Comparison of ENCODE assay signal across 34 cellular contexts in the genomic region with DNA sequence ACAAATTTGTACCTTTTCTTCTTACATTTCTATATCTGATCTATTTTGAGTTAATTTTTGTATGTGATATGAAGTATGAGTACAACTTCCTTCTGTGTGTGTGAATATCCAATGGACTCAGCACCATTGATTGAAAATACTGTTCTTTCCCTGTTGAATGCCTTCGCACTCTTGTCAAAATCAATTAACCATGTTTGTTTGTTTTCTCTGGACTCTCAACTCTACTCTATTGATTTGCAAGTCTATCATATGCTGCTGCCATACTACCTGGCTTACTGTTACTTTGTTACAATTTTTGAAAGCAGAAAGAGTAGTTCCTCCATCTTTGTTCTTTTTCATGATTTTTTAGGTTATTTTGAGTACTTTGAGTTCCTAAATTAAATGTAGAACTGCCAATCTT.
A peak's percentile ranks its signal among the peaks of the same experiment; 100 is the strongest.
DNase-seq lines count a peak whose midpoint lies in the region; ATAC-seq, FAIRE-seq and TF ChIP-seq lines count a peak whose summit lies in the region.
"Had no signal": no experiment of that assay in that cellular context is flagged by ENCODE, and none has a peak within 500 bp of the region (broad histone marks: within the 10 kb centered on the region; RNA-seq: fewer than 3 reads in every experiment).

No MANE protein-coding gene starts in this region.

- H3K4me1 Mint-ChIP-seq in endothelial cell (ENCODE audit: unreplicated experiment) = no peaks in the 10 kb centered on the region
- H3K4me1 Mint-ChIP-seq: B cell; CD14-positive monocyte; CD4-positive, alpha-beta memory T cell; CD4-positive, CD25-positive, alpha-beta regulatory T cell; CD8-positive, alpha-beta memory T cell had no signal

- in situ Hi-C loops in HepG2 (cut with HindIII; ENCODE audit: extremely low pct_ligation_motif_present, low pct_unique_long_range_greater_than_20kb) = no loop called here

- BruUV-seq in HepG2 (replicated peaks; lab: Mats Ljungman, UMichigan) (no TSS peak), PC-3 (replicated peaks; lab: Mats Ljungman, UMichigan) (no TSS peak)

- H3K9me3 Mint-ChIP-seq in endothelial cell (ENCODE audit: unreplicated experiment) = no peaks in the 10 kb centered on the region

- TF ChIP-seq RAD21 in HepG2 (CRISPR knock-in tag; IDR thresholded peaks at IDR 0.05) (no peak), liver (IDR thresholded peaks at IDR 0.05) (no peak)

- H3K4me3 ChIP-seq in HepG2 (replicated peaks in 1 of 3; ENCODE audit: insufficient read depth in 1 of 3, low read depth in 2 of 3, low read length in 3 of 3) (no peak overlapping the region), liver (ENCODE audit: low read depth in 1 of 3, low read length in 3 of 3) (no peak overlapping the region), right lobe of liver (no peak overlapping the region), PC-3 (ENCODE audit: low read length) (no peak overlapping the region)
- H3K4me3 ChIP-seq: A549; BLaER1; BLaER1 treated with 17β-estradiol and CSF1 and Interleukin-3, amounts not matched to agents 10 nM and 100 nM had no signal

- TF ChIP-seq POLR2A in HepG2 (IDR thresholded peaks at IDR 0.05; ENCODE audit: insufficient read depth in 1 of 2, low read depth in 2 of 2, low read length in 2 of 2) (no peak), right lobe of liver (IDR thresholded peaks at IDR 0.05) (no peak)

- H3K4me1 ChIP-seq in HepG2 (ENCODE audit: insufficient read depth, low read length) (no peaks in the 10 kb centered on the region), liver (ENCODE audit: control insufficient read depth in 4 of 4, insufficient read depth in 4 of 4, low read length in 3 of 4) (no peaks in the 10 kb centered on the region), right lobe of liver (no peaks in the 10 kb centered on the region), PC-3 (ENCODE audit: insufficient read depth, low read length) (no peaks in the 10 kb centered on the region)
- H3K4me1 ChIP-seq: A549, BE2C, BLaER1, Caco-2 had no signal

- no peak overlapping the region for H3K27ac Mint-ChIP-seq in endothelial cell (ENCODE audit: unreplicated experiment)
- H3K27ac Mint-ChIP-seq: B cell; CD14-positive monocyte; CD4-positive, alpha-beta memory T cell; CD4-positive, alpha-beta T cell; CD4-positive, CD25-positive, alpha-beta regulatory T cell; CD8-positive, alpha-beta memory T cell; CD8-positive, alpha-beta T cell had no signal

- DNase-seq in HepG2 (ENCODE audit: low spot score) = no peak
- DNase-seq in right lobe of liver = no peak
- DNase-seq in endothelial cell (ENCODE audit: low spot score) = no peak
- no peak for DNase-seq in PC-3
- DNase-seq: 8988T; ACHN; AML-193; BE2C; C1 segment of cervical spinal cord; Caco-2; Calu3; CD4-positive, alpha-beta memory T cell; CD4-positive, alpha-beta T cell; CD4-positive, CD25-positive, alpha-beta regulatory T cell; CD8-positive, alpha-beta memory T cell; CD8-positive, alpha-beta T cell; COR-L47; DMS 273 treated with DMSO at 0.1 percent for 48 hours; DMS153; DMS53; DMS79; DMS79 treated with DMSO at 0.1 percent for 48 hours; DND-41; EL had no signal

- H2AFZ ChIP-seq in HepG2 (ENCODE audit: low read length) (no peak overlapping the region), PC-3 (ENCODE audit: low read length) (no peak overlapping the region)

- TF ChIP-seq EP300 in HepG2 (IDR thresholded peaks at IDR 0.05; ENCODE audit: low read depth in 2 of 2, low read length in 2 of 2) (no peak), HepG2 (CRISPR knock-in tag; IDR thresholded peaks at IDR 0.05; ENCODE audit: borderline replicate concordance) (no peak)

- intact Hi-C loops in HepG2 (cut with micrococcal nuclease; ENCODE audit: unreplicated experiment) (no loop called here), right lobe of liver (cut with DNase I) (no loop called here), PC-3 (cut with micrococcal nuclease) (no loop called here)

- H3K27me3 ChIP-seq in HepG2 (ENCODE audit: control insufficient read depth in 1 of 2, insufficient read depth in 2 of 2, low read length in 2 of 2) = no peaks in the 10 kb centered on the region
- H3K27me3 ChIP-seq in liver (ENCODE audit: control insufficient read depth in 4 of 4, insufficient read depth in 4 of 4, low read length in 3 of 4) = no peaks in the 10 kb centered on the region
- H3K27me3 ChIP-seq in right lobe of liver = no peaks in the 10 kb centered on the region
- H3K27me3 ChIP-seq in PC-3 (ENCODE audit: low read length) = no peaks in the 10 kb centered on the region
- H3K27me3 ChIP-seq: BE2C; BLaER1; BLaER1 treated with 17β-estradiol and CSF1 and Interleukin-3, amounts not matched to agents 10 nM and 100 nM had no signal

- CTCF ChIA-PET in HepG2 (lab: Yijun Ruan, JAX; ENCODE audit: low intra/inter-chr PET ratio, low total read pairs) = no interaction called here
- CTCF ChIA-PET in PC-3 (lab: Charles Lee) = no interaction called here

- TF ChIP-seq CTCF in HepG2 (CRISPR knock-in tag; IDR thresholded peaks at IDR 0.05) (no peak), liver (IDR thresholded peaks at IDR 0.05; ENCODE audit: low read depth, low read length, missing input control) (no peak), right lobe of liver (IDR thresholded peaks at IDR 0.05) (no peak), endothelial cell (IDR thresholded peaks at IDR 0.05; ENCODE audit: unreplicated experiment) (no peak), PC-3 (conservative IDR thresholded peaks at IDR 0.05; ENCODE audit: low read depth, low read length) (no peak)

- H4K20me1 ChIP-seq in HepG2 (ENCODE audit: insufficient read depth, low read length) (no peaks in the 10 kb centered on the region), PC-3 (ENCODE audit: low read length) (no peaks in the 10 kb centered on the region)
- H4K20me1 ChIP-seq: BLaER1; BLaER1 treated with 17β-estradiol and CSF1 and Interleukin-3, amounts not matched to agents 10 nM and 100 nM had no signal

- FAIRE-seq in HepG2 (lab: Jason Lieb, UNC) = no peak
- FAIRE-seq: A549, D721Med had no signal

- H3K9me3 ChIP-seq in HepG2 (ENCODE audit: low read length) (no peaks in the 10 kb centered on the region), liver (ENCODE audit: control insufficient read depth in 4 of 4, low read length in 3 of 4) (no peaks in the 10 kb centered on the region), right lobe of liver (no peaks in the 10 kb centered on the region), PC-3 (ENCODE audit: low read length) (no peaks in the 10 kb centered on the region)
- H3K9me3 ChIP-seq: A549; BE2C; BLaER1; BLaER1 treated with 17β-estradiol and CSF1 and Interleukin-3, amounts not matched to agents 10 nM and 100 nM had no signal

- 21% methylated on average over 1 of the region's 1 CpG for WGBS in HepG2 (ENCODE audit: low lambda C conversion rate)
- WGBS in liver = 42% methylated on average over 1 of the region's 1 CpG
- WGBS in right lobe of liver (ENCODE audit: insufficient coverage, low coverage, low lambda C conversion rate, missing lambda C conversion rate) = 28% methylated on average over 1 of the region's 1 CpG

- H3K27ac ChIP-seq in HepG2 (ENCODE audit: extremely low read length, insufficient read depth, low read length) (no peak overlapping the region), liver (ENCODE audit: low read depth in 1 of 2, low read length in 2 of 2) (no peak overlapping the region), right lobe of liver (no peak overlapping the region), PC-3 (ENCODE audit: low read length) (no peak overlapping the region)
- H3K27ac ChIP-seq: 22Rv1; A549; BLaER1; BLaER1 treated with 17β-estradiol and CSF1 and Interleukin-3, amounts not matched to agents 10 nM and 100 nM; C4-2B had no signal

- H3K79me2 ChIP-seq in HepG2 (ENCODE audit: insufficient read depth, low read length) (no peaks in the 10 kb centered on the region), PC-3 (ENCODE audit: low read length) (no peaks in the 10 kb centered on the region)

- peak; percentile 82 for ATAC-seq in HepG2
- ATAC-seq in right lobe of liver = peak in 3 of 4 donors; percentile 31 to 85 (median 62)
- no peak for ATAC-seq in PC-3
- ATAC-seq in HG02870 (IDR thresholded peaks at IDR 0.05; ENCODE audit: unreplicated experiment) = no peak
- ATAC-seq: A549; CD8-positive, alpha-beta T cell had no signal

- H3K4me2 ChIP-seq in HepG2 (ENCODE audit: low read depth, low read length) = no peak overlapping the region
- no peak overlapping the region for H3K4me2 ChIP-seq in PC-3 (ENCODE audit: low read length)
- H3K4me2 ChIP-seq: A549; BLaER1; BLaER1 treated with 17β-estradiol and CSF1 and Interleukin-3, amounts not matched to agents 10 nM and 100 nM had no signal

- no peaks in the 10 kb centered on the region for H3F3A ChIP-seq in PC-3 (ENCODE audit: low read length, unreplicated experiment)

- POLR2A ChIA-PET in HepG2 (lab: Yijun Ruan, JAX) (no interaction called here), PC-3 (lab: Charles Lee; ENCODE audit: unreplicated experiment) (no interaction called here)

- H3K9me2 ChIP-seq in PC-3 (replicated peaks; ENCODE audit: low read length) = no peaks in the 10 kb centered on the region

- H3K9ac ChIP-seq in HepG2 (ENCODE audit: insufficient read depth, low read depth, low read length) (no peak overlapping the region), liver (ENCODE audit: low read depth in 1 of 2, low read length in 2 of 2) (no peak overlapping the region), PC-3 (ENCODE audit: low read length) (no peak overlapping the region)
- H3K9ac ChIP-seq: BLaER1; BLaER1 treated with 17β-estradiol and CSF1 and Interleukin-3, amounts not matched to agents 10 nM and 100 nM had no signal

- no peaks in the 10 kb centered on the region for H3K27me3 Mint-ChIP-seq in endothelial cell (ENCODE audit: unreplicated experiment)
- H3K27me3 Mint-ChIP-seq: B cell; CD4-positive, alpha-beta memory T cell; CD4-positive, alpha-beta T cell; CD4-positive, CD25-positive, alpha-beta regulatory T cell; CD8-positive, alpha-beta memory T cell had no signal

- H3K36me3 ChIP-seq in HepG2 (replicated peaks in 1 of 2; ENCODE audit: control insufficient read depth in 1 of 2, insufficient read depth in 2 of 2, low read length in 2 of 2) (no peaks in the 10 kb centered on the region), liver (ENCODE audit: control insufficient read depth in 4 of 4, insufficient read depth in 3 of 4, low read depth in 1 of 4, low read length in 3 of 4) (no peaks in the 10 kb centered on the region), right lobe of liver (no peaks in the 10 kb centered on the region), PC-3 (ENCODE audit: low read depth, low read length) (no peaks in the 10 kb centered on the region)
- H3K36me3 ChIP-seq: BE2C; BLaER1; BLaER1 treated with 17β-estradiol and CSF1 and Interleukin-3, amounts not matched to agents 10 nM and 100 nM had no signal

- no peak overlapping the region for H3K4me3 Mint-ChIP-seq in endothelial cell (ENCODE audit: unreplicated experiment)
- H3K4me3 Mint-ChIP-seq: B cell; CD14-positive monocyte; CD4-positive, alpha-beta memory T cell; CD4-positive, alpha-beta T cell; CD4-positive, CD25-positive, alpha-beta regulatory T cell; CD8-positive, alpha-beta memory T cell; CD8-positive, alpha-beta T cell had no signal

- no peaks in the 10 kb centered on the region for H3K36me3 Mint-ChIP-seq in endothelial cell (ENCODE audit: low read depth, unreplicated experiment)
- H3K36me3 Mint-ChIP-seq: CD14-positive monocyte; CD4-positive, alpha-beta memory T cell; CD4-positive, CD25-positive, alpha-beta regulatory T cell; CD8-positive, alpha-beta memory T cell; CD8-positive, alpha-beta T cell had no signal

TF ChIP-seq in HepG2, 621 proteins besides CTCF, POLR2A, EP300 and RAD21 (continues in another document):
- no peak for TF ChIP-seq JDP2 (CRISPR knock-in tag; IDR thresholded peaks at IDR 0.05; ENCODE audit: borderline replicate concordance)

Comparison
In these comparisons a context has a peak if more than half of its experiments do, and no peak if none do; other contexts are left out.
1. ATAC-seq: peak in HepG2 (single experiment) and right lobe of liver (3 of 4); none in PC-3 (single experiment) and HG02870 (single experiment).